8 cellular contexts compared by ENCODE assay signal in genomic region chr16:86761117-86761971, GRCh38.
A peak's percentile ranks its signal among the peaks of the same experiment; 100 is the strongest.
DNase-seq lines count a peak whose midpoint lies in the region; ATAC-seq, FAIRE-seq and TF ChIP-seq lines count a peak whose summit lies in the region.

No MANE protein-coding gene starts in this region.

- peak overlapping the region; percentile 75 for H3K4me2 ChIP-seq in GM23338

- H4K20me1 ChIP-seq in GM23338 (replicated peaks; ENCODE audit: insufficient read depth): no peaks in the 10 kb centered on the region

- H3K27me3 Mint-ChIP-seq in GM23338 (ENCODE audit: insufficient read depth, low read depth, poor library complexity): peaks cover 22% of the 10 kb centered on the region

- no peaks in the 10 kb centered on the region for H3F3A ChIP-seq in GM23338 (replicated peaks; ENCODE audit: low read depth)

- peaks cover 9% of the 10 kb centered on the region for H3K27me3 ChIP-seq in GM23338 (ENCODE audit: insufficient read depth)

- H3K4me1 ChIP-seq in GM23338 (ENCODE audit: insufficient read depth): peaks cover 11% of the 10 kb centered on the region
- H3K4me1 ChIP-seq in kidney (ENCODE audit: control insufficient read depth in 1 of 2, insufficient read depth in 1 of 2, low read depth in 1 of 2, low read length in 2 of 2): no peaks in the 10 kb centered on the region

- peak; percentile 74 for DNase-seq in A172 (ENCODE audit: low spot score)
- peak; percentile 84 for DNase-seq in GM23338 (ENCODE audit: low spot score)
- peak; percentile 4 for DNase-seq in T follicular helper cell (ENCODE audit: low read depth)
- DNase-seq in brain pericyte (ENCODE audit: low read depth, low spot score): peak; percentile 45
- no peak for DNase-seq in kidney
- DNase-seq in stimulated activated CD4-positive, alpha-beta T cell treated with anti-CD3 and anti-CD28 coated beads, Interleukin-4, amount 100 ng/mL, for 24 hours: peak; percentile 39
- no peak for DNase-seq in NCI-H2029 treated with DMSO at 0.1 percent for 48 hours (lab: John Stamatoyannopoulos, UW)

- peak overlapping the region; percentile 93 for H2AFZ ChIP-seq in GM23338

- H3K4me3 ChIP-seq in GM23338 (peak overlapping the region; percentile 48), kidney (ENCODE audit: low read length in 2 of 2) (peak overlapping the region in 1 of 2 donors; percentile 5)

- H3K27ac ChIP-seq in GM23338 (ENCODE audit: low read depth): no peak overlapping the region; the same call in 1 of the 2 replicates
- no peak overlapping the region for H3K27ac ChIP-seq in kidney (ENCODE audit: low read depth in 2 of 2, low read length in 2 of 2)

- no peaks in the 10 kb centered on the region for H3K9me3 Mint-ChIP-seq in GM23338

- H3K9ac ChIP-seq in kidney (ENCODE audit: low read length in 2 of 2): no peak overlapping the region

- no peaks in the 10 kb centered on the region for H3K9me2 ChIP-seq in GM23338 (ENCODE audit: insufficient read depth)

- H3K79me2 ChIP-seq in GM23338 (replicated peaks; ENCODE audit: insufficient read depth): no peaks in the 10 kb centered on the region

- H3K36me3 ChIP-seq in GM23338 (ENCODE audit: insufficient read depth): no peaks in the 10 kb centered on the region
- H3K36me3 ChIP-seq in kidney (ENCODE audit: control insufficient read depth in 1 of 2, insufficient read depth in 2 of 2, low read length in 2 of 2): no peaks in the 10 kb centered on the region

- H3K36me3 Mint-ChIP-seq in GM23338 (ENCODE audit: low read depth): no peaks in the 10 kb centered on the region

- peak overlapping the region; percentile 58 for H3K4me3 Mint-ChIP-seq in GM23338

- H3K9me3 ChIP-seq in kidney (ENCODE audit: control insufficient read depth in 1 of 2, low read length in 2 of 2): no peaks in the 10 kb centered on the region

- FAIRE-seq in kidney (lab: Jason Lieb, UNC): no peak

- TF ChIP-seq CTCF in GM23338 (conservative IDR thresholded peaks at IDR 0.05; ENCODE audit: low read depth in 2 of 2) (peak; percentile 72 to 73), kidney (IDR thresholded peaks at IDR 0.05; ENCODE audit: borderline replicate concordance, extremely low read depth, insufficient read depth) (peak; percentile 45)

- intact Hi-C loops in kidney (cut with DNase I): no loop called here

- H3K27ac Mint-ChIP-seq in GM23338: no peak overlapping the region

- H3K4me1 Mint-ChIP-seq in GM23338: peaks cover 46% of the 10 kb centered on the region

- peak; percentile 89 for ATAC-seq in GM23338
- ATAC-seq in HG02970 (IDR thresholded peaks at IDR 0.05; ENCODE audit: low FRiP score, unreplicated experiment): no peak

TF ChIP-seq in GM23338, 12 proteins besides CTCF, POLR2A, EP300 and RAD21:
- TF ChIP-seq ETS1 (IDR thresholded peaks at IDR 0.05): no peak
- peak; percentile 23; the same call in 1 of the 2 replicates for TF ChIP-seq CREB1 (CRISPR knock-in tag; IDR thresholded peaks at IDR 0.05; ENCODE audit: low read depth)

Comparison
In these comparisons a context has a peak if more than half of its experiments do, and no peak if none do; other contexts are left out.
1. DNase-seq: peak in A172 (single experiment), GM23338 (single experiment), T follicular helper cell (single experiment), brain pericyte (single experiment) and stimulated activated CD4-positive, alpha-beta T cell treated with anti-CD3 and anti-CD28 coated beads, Interleukin-4, amount 100 ng/mL, for 24 hours (single experiment); none in kidney (single experiment) and NCI-H2029 treated with DMSO at 0.1 percent for 48 hours (single experiment).